Comparison of ENCODE assay signal across 8 cellular contexts in genomic region chr1:23558872-23559135, GRCh38. TPM values are rescaled to one million over a fixed set of nuclear protein-coding genes. Genes with fewer than 3 reads are reported as not detected.
DNase-seq lines count a peak whose midpoint lies in the region; ATAC-seq lines count a peak whose summit lies in the region.

No MANE protein-coding gene starts in this region.

- no peak overlapping the region for H3K27ac ChIP-seq in iPS-18a (ENCODE audit: low read length)
- peak overlapping the region; percentile 99 for H3K27ac ChIP-seq in stomach smooth muscle (ENCODE audit: low read length)

- H3K9ac ChIP-seq in iPS-18a (ENCODE audit: low read length) (peak overlapping the region; percentile 72), stomach smooth muscle (ENCODE audit: low read length in 2 of 2) (peak overlapping the region; percentile 85 to 93)

- peak overlapping the region; percentile 76 for H3K27ac Mint-ChIP-seq in T-helper 1 cell treated with Interleukin-12 subunit alpha and Interleukin-12 subunit beta and Interleukin-4 antibody, amounts not matched to agents 30 μg/mL and 1 μg/mL, for 36 hours
- peak overlapping the region; percentile 66 for H3K27ac Mint-ChIP-seq in activated T-helper 1 cell treated with anti-CD3 and anti-CD28 coated beads, Interleukin-12 subunit alpha, Interleukin-12 subunit beta, Interleukin-2, Interleukin-4 antibody, amounts not matched to agents 30 ng/mL and 10 ng/mL and 1 ng/mL, durations not matched to agents 14 hours and 24 hours and 36 hours

- peaks cover 51% of the 10 kb centered on the region for H3K4me1 Mint-ChIP-seq in T-helper 1 cell treated with Interleukin-12 subunit alpha and Interleukin-12 subunit beta and Interleukin-4 antibody, amounts not matched to agents 30 μg/mL and 1 μg/mL, for 36 hours (ENCODE audit: low read depth)
- H3K4me1 Mint-ChIP-seq in activated T-helper 1 cell treated with anti-CD3 and anti-CD28 coated beads, Interleukin-12 subunit alpha, Interleukin-12 subunit beta, Interleukin-2, Interleukin-4 antibody, amounts not matched to agents 30 ng/mL and 10 ng/mL and 1 ng/mL, durations not matched to agents 14 hours and 24 hours and 36 hours (ENCODE audit: low read depth) = peaks cover 73% of the 10 kb centered on the region

- H3K27me3 ChIP-seq in iPS-18a (ENCODE audit: control insufficient read depth, insufficient read depth, low read length) (peaks cover 3% of the 10 kb centered on the region), stomach smooth muscle (ENCODE audit: control insufficient read depth in 1 of 2, insufficient read depth in 2 of 2, low read length in 2 of 2) (no peaks in the 10 kb centered on the region)

- H3K9me3 ChIP-seq in iPS-18a (ENCODE audit: control insufficient read depth, low read depth, low read length) (no peaks in the 10 kb centered on the region), stomach smooth muscle (ENCODE audit: control insufficient read depth in 2 of 2, low read length in 2 of 2) (no peaks in the 10 kb centered on the region)

- H3K36me3 ChIP-seq in iPS-18a (ENCODE audit: control insufficient read depth, low read depth, low read length) (peaks cover 7% of the 10 kb centered on the region), stomach smooth muscle (ENCODE audit: control insufficient read depth in 2 of 2, insufficient read depth in 2 of 2, low read length in 2 of 2) (no peaks in the 10 kb centered on the region)

- no peak for DNase-seq in T-helper 1 cell
- peak; percentile 19 for DNase-seq in activated T-helper 1 cell treated with anti-CD3 and anti-CD28 coated beads, Interleukin-12 subunit alpha, Interleukin-12 subunit beta, Interleukin-2, Interleukin-4 antibody, amounts not matched to agents 30 ng/mL and 10 ng/mL and 1 ng/mL, durations not matched to agents 14 hours and 24 hours and 36 hours (ENCODE audit: low spot score)
- DNase-seq in DMS79 (lab: John Stamatoyannopoulos, UW) = no peak
- no peak for DNase-seq in stimulated activated CD4-positive, alpha-beta T cell treated with anti-CD3 and anti-CD28 coated beads, Interleukin-4, amount 100 ng/mL, for 1 hour

- intact Hi-C loops in activated T-helper 1 cell treated with anti-CD3 and anti-CD28 coated beads, Interleukin-12 subunit alpha, Interleukin-12 subunit beta, Interleukin-2, Interleukin-4 antibody, amounts not matched to agents 30 ng/mL and 10 ng/mL and 1 ng/mL, durations not matched to agents 14 hours and 24 hours and 36 hours (cut with micrococcal nuclease) = loop anchor here (1.0 to 2.0 kb wide), 7 partner anchors 18 to 1408 kb away; partner anchors contain the start of gene ASAP3

- H3K9me3 Mint-ChIP-seq in T-helper 1 cell treated with Interleukin-12 subunit alpha and Interleukin-12 subunit beta and Interleukin-4 antibody, amounts not matched to agents 30 μg/mL and 1 μg/mL, for 36 hours = no peaks in the 10 kb centered on the region
- H3K9me3 Mint-ChIP-seq in activated T-helper 1 cell treated with anti-CD3 and anti-CD28 coated beads, Interleukin-12 subunit alpha, Interleukin-12 subunit beta, Interleukin-2, Interleukin-4 antibody, amounts not matched to agents 30 ng/mL and 10 ng/mL and 1 ng/mL, durations not matched to agents 14 hours and 24 hours and 36 hours = no peaks in the 10 kb centered on the region

- peak overlapping the region; percentile 89 for H3K4me3 Mint-ChIP-seq in T-helper 1 cell treated with Interleukin-12 subunit alpha and Interleukin-12 subunit beta and Interleukin-4 antibody, amounts not matched to agents 30 μg/mL and 1 μg/mL, for 36 hours
- H3K4me3 Mint-ChIP-seq in activated T-helper 1 cell treated with anti-CD3 and anti-CD28 coated beads, Interleukin-12 subunit alpha, Interleukin-12 subunit beta, Interleukin-2, Interleukin-4 antibody, amounts not matched to agents 30 ng/mL and 10 ng/mL and 1 ng/mL, durations not matched to agents 14 hours and 24 hours and 36 hours = peak overlapping the region; percentile 90

- H3K4me1 ChIP-seq in iPS-18a (ENCODE audit: control insufficient read depth, low read depth, low read length) = peaks cover 60% of the 10 kb centered on the region
- H3K4me1 ChIP-seq in stomach smooth muscle (ENCODE audit: control insufficient read depth, insufficient read depth, low read length) = peaks cover 87% of the 10 kb centered on the region

- ATAC-seq in HG02759 (IDR thresholded peaks at IDR 0.05; ENCODE audit: unreplicated experiment) = no peak

- peaks cover 3% of the 10 kb centered on the region for H3K36me3 Mint-ChIP-seq in T-helper 1 cell treated with Interleukin-12 subunit alpha and Interleukin-12 subunit beta and Interleukin-4 antibody, amounts not matched to agents 30 μg/mL and 1 μg/mL, for 36 hours (ENCODE audit: low read depth)
- H3K36me3 Mint-ChIP-seq in activated T-helper 1 cell treated with anti-CD3 and anti-CD28 coated beads, Interleukin-12 subunit alpha, Interleukin-12 subunit beta, Interleukin-2, Interleukin-4 antibody, amounts not matched to agents 30 ng/mL and 10 ng/mL and 1 ng/mL, durations not matched to agents 14 hours and 24 hours and 36 hours (ENCODE audit: low read depth) = peaks cover 4% of the 10 kb centered on the region

- H3K27me3 Mint-ChIP-seq in T-helper 1 cell treated with Interleukin-12 subunit alpha and Interleukin-12 subunit beta and Interleukin-4 antibody, amounts not matched to agents 30 μg/mL and 1 μg/mL, for 36 hours (ENCODE audit: low read depth) = peaks cover 47% of the 10 kb centered on the region
- peaks cover 36% of the 10 kb centered on the region for H3K27me3 Mint-ChIP-seq in activated T-helper 1 cell treated with anti-CD3 and anti-CD28 coated beads, Interleukin-12 subunit alpha, Interleukin-12 subunit beta, Interleukin-2, Interleukin-4 antibody, amounts not matched to agents 30 ng/mL and 10 ng/mL and 1 ng/mL, durations not matched to agents 14 hours and 24 hours and 36 hours (ENCODE audit: insufficient read depth)

- peak overlapping the region; percentile 95 for H3K4me3 ChIP-seq in iPS-18a (ENCODE audit: low read length)
- peak overlapping the region; percentile 84 to 95 for H3K4me3 ChIP-seq in stomach smooth muscle (ENCODE audit: low read length in 2 of 2)

RNA-seq across cellular contexts. Expression of gene ID3, which starts 0.5 kb away (rescaled TPM):
- 20.8 and 22.9 TPM in 2 replicates for total RNA-seq in activated T-helper 1 cell treated with anti-CD3 and anti-CD28 coated beads, Interleukin-12 subunit alpha, Interleukin-12 subunit beta, Interleukin-2, Interleukin-4 antibody, amounts not matched to agents 30 ng/mL and 10 ng/mL and 1 ng/mL, durations not matched to agents 14 hours and 24 hours and 36 hours

RNA-seq across cellular contexts. Expression of gene E2F2, which starts 27.8 kb away (rescaled TPM):
- 32.0 and 33.5 TPM in 2 replicates for total RNA-seq in activated T-helper 1 cell treated with anti-CD3 and anti-CD28 coated beads, Interleukin-12 subunit alpha, Interleukin-12 subunit beta, Interleukin-2, Interleukin-4 antibody, amounts not matched to agents 30 ng/mL and 10 ng/mL and 1 ng/mL, durations not matched to agents 14 hours and 24 hours and 36 hours
